Comparison of ENCODE assay signal across 8 cellular contexts in genomic region chr1:212792396-212792908, GRCh38. TPM values are rescaled to one million over a fixed set of nuclear protein-coding genes. Genes with fewer than 3 reads are reported as not detected.
DNase-seq lines count a peak whose midpoint lies in the region; ATAC-seq, FAIRE-seq and TF ChIP-seq lines count a peak whose summit lies in the region.

No MANE protein-coding gene starts in this region.

- H3K36me3 ChIP-seq in astrocyte (ENCODE audit: insufficient read depth, low read length), result peaks cover 2% of the 10 kb centered on the region
- H3K36me3 ChIP-seq in right lobe of liver, result peaks cover 0 to 9% (median 0%) of the 10 kb centered on the region in 4 donors
- H3K36me3 ChIP-seq in tibial nerve, result peaks cover 0 to 23% (median 0%) of the 10 kb centered on the region in 3 donors

- ATAC-seq in right lobe of liver, result no peak

- H3K36me3 Mint-ChIP-seq in activated T-cell treated with anti-CD3 and anti-CD28 coated beads, Interleukin-2, amount 50 U/mL, for 24 hours (ENCODE audit: low read depth), result peaks cover 38% of the 10 kb centered on the region
- H3K36me3 Mint-ChIP-seq in astrocyte (ENCODE audit: low read depth, unreplicated experiment), result no peaks in the 10 kb centered on the region

- no peaks in the 10 kb centered on the region for H3K27me3 ChIP-seq in astrocyte (ENCODE audit: insufficient read depth, low read length)
- H3K27me3 ChIP-seq in right lobe of liver, result no peaks in the 10 kb centered on the region
- no peaks in the 10 kb centered on the region for H3K27me3 ChIP-seq in tibial nerve

- H3K4me3 Mint-ChIP-seq in activated T-cell treated with anti-CD3 and anti-CD28 coated beads, Interleukin-2, amount 50 U/mL, for 24 hours, result peak overlapping the region; percentile 99
- H3K4me3 Mint-ChIP-seq in astrocyte (ENCODE audit: unreplicated experiment), result peak overlapping the region; percentile 97

- H3K27ac Mint-ChIP-seq in activated T-cell treated with anti-CD3 and anti-CD28 coated beads, Interleukin-2, amount 50 U/mL, for 24 hours, result peak overlapping the region; percentile 96
- H3K27ac Mint-ChIP-seq in astrocyte (ENCODE audit: unreplicated experiment), result peak overlapping the region; percentile 93

- no peak for TF ChIP-seq POLR2A in right lobe of liver (IDR thresholded peaks at IDR 0.05)
- no peak for TF ChIP-seq POLR2A in tibial nerve (IDR thresholded peaks at IDR 0.05)

- TF ChIP-seq CTCF in astrocyte (IDR thresholded peaks at IDR 0.05; ENCODE audit: insufficient read depth, low read depth, low read length) (no peak), right lobe of liver (IDR thresholded peaks at IDR 0.05) (no peak), tibial nerve (IDR thresholded peaks at IDR 0.05) (no peak)

- no peak for TF ChIP-seq EP300 in tibial nerve (IDR thresholded peaks at IDR 0.05)

- H3K4me3 ChIP-seq in astrocyte (ENCODE audit: insufficient read depth, low read depth, low read length) (peak overlapping the region; percentile 94), right lobe of liver (peak overlapping the region; percentile 87 to 97 (median 97)), tibial nerve (peak overlapping the region; percentile 61 to 92 (median 84))

- intact Hi-C loops in right lobe of liver (cut with DNase I), result no loop called here

- no peaks in the 10 kb centered on the region for H3K9me3 Mint-ChIP-seq in activated T-cell treated with anti-CD3 and anti-CD28 coated beads, Interleukin-2, amount 50 U/mL, for 24 hours
- H3K9me3 Mint-ChIP-seq in astrocyte (ENCODE audit: unreplicated experiment), result no peaks in the 10 kb centered on the region

- H3K4me1 ChIP-seq in astrocyte (ENCODE audit: insufficient read depth, low read length) (no peaks in the 10 kb centered on the region), right lobe of liver (peaks cover 0 to 15% (median 4%) of the 10 kb centered on the region in 4 donors), tibial nerve (peaks cover 0 to 60% (median 14%) of the 10 kb centered on the region in 4 donors)

- no peaks in the 10 kb centered on the region for H3K27me3 Mint-ChIP-seq in activated T-cell treated with anti-CD3 and anti-CD28 coated beads, Interleukin-2, amount 50 U/mL, for 24 hours
- H3K27me3 Mint-ChIP-seq in astrocyte (ENCODE audit: low read depth, unreplicated experiment), result no peaks in the 10 kb centered on the region

- peaks cover 31% of the 10 kb centered on the region for H3K79me2 ChIP-seq in astrocyte (ENCODE audit: insufficient read depth, low read length)

- H3K9me3 ChIP-seq in astrocyte (ENCODE audit: insufficient read depth, low read depth, low read length) (no peaks in the 10 kb centered on the region), right lobe of liver (no peaks in the 10 kb centered on the region), tibial nerve (no peaks in the 10 kb centered on the region)

- no peak for FAIRE-seq in astrocyte (lab: Jason Lieb, UNC)

- DNase-seq in activated T-cell treated with anti-CD3 and anti-CD28 coated beads, Interleukin-2, amount 50 U/mL, for 24 hours, result no peak
- no peak for DNase-seq in activated T-cell treated with anti-CD3 and anti-CD28 coated beads for 4 hours
- no peak for DNase-seq in astrocyte (ENCODE audit: low read depth)
- no peak for DNase-seq in right lobe of liver
- DNase-seq in tibial nerve (ENCODE audit: low spot score in 2 of 2), result no peak
- no peak for DNase-seq in amygdala (lab: John Stamatoyannopoulos, UW)
- no peak for DNase-seq in H4 (ENCODE audit: low spot score)
- DNase-seq in SKM-1 treated with dmso at 0.1 percent for 144 hours (lab: John Stamatoyannopoulos, UW; ENCODE audit: unreplicated experiment), result no peak

- WGBS in right lobe of liver (ENCODE audit: insufficient coverage, low coverage, low lambda C conversion rate, missing lambda C conversion rate), result 11% methylated on average over 12 of the region's 16 CpGs
- 15 to 20% methylated on average over 16 of the region's 16 CpGs for WGBS in tibial nerve, 2 donors

- H3K27ac ChIP-seq in astrocyte (ENCODE audit: low read depth, low read length) (peak overlapping the region; percentile 84), right lobe of liver (peak overlapping the region; percentile 90 to 96 (median 95)), tibial nerve (peak overlapping the region; percentile 94 to 98 (median 98))

- no peaks in the 10 kb centered on the region for H4K20me1 ChIP-seq in astrocyte (ENCODE audit: insufficient read depth, low read length)

- peak overlapping the region; percentile 93 for H3K9ac ChIP-seq in astrocyte (ENCODE audit: low read length)

- H3K4me1 Mint-ChIP-seq in activated T-cell treated with anti-CD3 and anti-CD28 coated beads, Interleukin-2, amount 50 U/mL, for 24 hours (ENCODE audit: low read depth), result peaks cover 37% of the 10 kb centered on the region
- H3K4me1 Mint-ChIP-seq in astrocyte (ENCODE audit: low read depth, unreplicated experiment), result peaks cover 6% of the 10 kb centered on the region

- H3K4me2 ChIP-seq in astrocyte (ENCODE audit: low read length), result peak overlapping the region; percentile 88

- peak overlapping the region; percentile 96 for H2AFZ ChIP-seq in astrocyte (ENCODE audit: low read depth, low read length)

RNA-seq across cellular contexts. Expression of gene TATDN3, which starts 0.8 kb away (rescaled TPM):
- total RNA-seq in astrocyte, result 7.1 and 8.6 TPM in 2 replicates
- 1 to 10 TPM; 6.0 to 9.3 (median 6.6) TPM for total RNA-seq in right lobe of liver
- total RNA-seq in tibial nerve, result 10 to 100 TPM in 3 of 4 donors, 1 to 10 TPM in 1; 9.2 to 25.1 (median 13.0) TPM
- total RNA-seq in H4 (2014; rRNA removed; shearing (Covaris generic)), result 18.7 and 25.3 TPM in 2 replicates

RNA-seq across cellular contexts. Expression of gene NSL1, which starts 0.9 kb away (rescaled TPM):
- total RNA-seq in astrocyte (22.6 and 24.6 TPM in 2 replicates), right lobe of liver (10 to 100 TPM; 13.3 to 26.5 (median 16.2) TPM), tibial nerve (10 to 100 TPM; 28.8 to 44.7 (median 32.6) TPM)
- 46.8 and 51.2 TPM in 2 replicates for total RNA-seq in H4 (2014; rRNA removed; shearing (Covaris generic))

RNA-seq across cellular contexts. Expression of gene SPATA45, which starts 55.0 kb away (rescaled TPM):
- 0.65 TPM in 1 of 2 replicates, not detected in the other for total RNA-seq in astrocyte
- 1 to 10 TPM in 1 of 6 experiments, not detected in 5; 1.2 TPM for total RNA-seq in right lobe of liver
- not detected for total RNA-seq in tibial nerve
- 0.75 TPM in 1 of 2 replicates, not detected in the other for total RNA-seq in H4 (2014; rRNA removed; shearing (Covaris generic))
